ENCODE assay signal across 24 cellular contexts in genomic region chr5:27216367-27216941, GRCh38.
"Had no signal": no experiment of that assay in that cellular context is flagged by ENCODE, and none has a peak within 500 bp of the region (broad histone marks: within the 10 kb centered on the region; RNA-seq: fewer than 3 reads in every experiment).

No MANE protein-coding gene starts in this region.

- H3K27me3 ChIP-seq: esophagus muscularis mucosa, gastroesophageal sphincter, heart left ventricle, hepatocyte, left lung, neural progenitor cell, right lobe of liver, suprapubic skin, transverse colon, upper lobe of right lung, uterus had no signal

- H3K36me3 ChIP-seq: esophagus muscularis mucosa, gastroesophageal sphincter, heart left ventricle, left lung, neural progenitor cell, right lobe of liver, suprapubic skin, transverse colon, upper lobe of right lung, uterus had no signal

- H3K27ac ChIP-seq: coronary artery, esophagus muscularis mucosa, gastroesophageal sphincter, heart left ventricle, hepatocyte, left lung, neural progenitor cell, parathyroid adenoma, right lobe of liver, suprapubic skin, transverse colon, upper lobe of right lung, uterus had no signal

- H3K9ac ChIP-seq: neural progenitor cell, parathyroid adenoma had no signal

- H3K4me1 ChIP-seq: esophagus muscularis mucosa, gastroesophageal sphincter, heart left ventricle, left lung, neural progenitor cell, parathyroid adenoma, right lobe of liver, suprapubic skin, transverse colon, upper lobe of right lung, uterus had no signal

- H3K4me3 ChIP-seq: coronary artery, esophagus muscularis mucosa, gastroesophageal sphincter, heart left ventricle, hepatocyte, left lung, mucosa of descending colon, neural progenitor cell, right lobe of liver, suprapubic skin, transverse colon, upper lobe of right lung, uterus had no signal

- H3K79me2 ChIP-seq: hepatocyte, parathyroid adenoma had no signal

- H3K9me3 ChIP-seq: esophagus muscularis mucosa, gastroesophageal sphincter, right lobe of liver, suprapubic skin, upper lobe of right lung, uterus had no signal

- H2AFZ ChIP-seq: hepatocyte, neural progenitor cell, parathyroid adenoma had no signal

- ATAC-seq: gastroesophageal sphincter; heart left ventricle; left cardiac atrium; left lung; mucosa of descending colon; right lobe of liver; stimulated activated naive B cell treated with anti-CD40 and anti-IgM and Interleukin-4, amounts not matched to agents 10 μg/mL and 1 μg/mL and 100 μg/mL, for 72 hours; upper lobe of right lung had no signal

- DNase-seq: dermis blood vessel endothelial cell; effector memory CD4-positive, alpha-beta T cell; foreskin fibroblast; heart left ventricle; left cardiac atrium; left lung; mesenchymal stem cell; mucosa of descending colon; naive B cell; right lobe of liver; small intestine; stimulated activated CD4-positive, alpha-beta T cell treated with anti-CD3 and anti-CD28 coated beads, Interleukin-15, amount 100 ng/mL, for 24 hours; stimulated activated CD4-positive, alpha-beta T cell treated with anti-CD3 and anti-CD28 coated beads, Interleukin-2, amount 100 ng/mL, for 48 hours; stimulated activated naive B cell treated with anti-CD40 and anti-IgM and Interleukin-4, amounts not matched to agents 10 μg/mL and 1 μg/mL and 100 μg/mL, for 72 hours; transverse colon; upper lobe of right lung; uterus had no signal

- H3K4me2 ChIP-seq: hepatocyte, neural progenitor cell had no signal
